Comparison of ENCODE assay signal across 2 cellular contexts in genomic region chr20:43958626-43959025, GRCh38.
TF ChIP-seq lines count a peak whose summit lies in the region.

No MANE protein-coding gene starts in this region.

TF ChIP-seq in HCT116, 20 proteins besides CTCF, POLR2A, EP300 and RAD21 (continued from another document):
- TF ChIP-seq EGR1 (IDR thresholded peaks at IDR 0.05; ENCODE audit: low read depth) (no peak), ELF1 (IDR thresholded peaks at IDR 0.05; ENCODE audit: borderline replicate concordance, low read depth) (no peak), SIN3A (IDR thresholded peaks at IDR 0.05; ENCODE audit: low read depth) (no peak), SRF (IDR thresholded peaks at IDR 0.05; ENCODE audit: low read depth) (no peak), ZBTB33 (IDR thresholded peaks at IDR 0.05; ENCODE audit: extremely low read depth, insufficient replicate concordance, low read length) (no peak), FOSL1 (IDR thresholded peaks at IDR 0.05; ENCODE audit: low read depth) (no peak), SP1 (IDR thresholded peaks at IDR 0.05; ENCODE audit: low read depth) (no peak), ZFX (IDR thresholded peaks at IDR 0.05) (no peak), EZH2phosphoT487 (IDR thresholded peaks at IDR 0.05; ENCODE audit: borderline replicate concordance) (no peak), REST (IDR thresholded peaks at IDR 0.05; ENCODE audit: low read depth) (no peak), CBX3 (IDR thresholded peaks at IDR 0.05; ENCODE audit: low read depth) (no peak), JUND (IDR thresholded peaks at IDR 0.05) (no peak), YY1 (IDR thresholded peaks at IDR 0.05; ENCODE audit: extremely low read depth, insufficient replicate concordance, low read depth, low read length) (no peak)
- TF ChIP-seq, protein P1, sequence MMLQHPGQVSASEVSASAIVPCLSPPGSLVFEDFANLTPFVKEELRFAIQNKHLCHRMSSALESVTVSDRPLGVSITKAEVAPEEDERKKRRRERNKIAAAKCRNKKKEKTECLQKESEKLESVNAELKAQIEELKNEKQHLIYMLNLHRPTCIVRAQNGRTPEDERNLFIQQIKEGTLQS (IDR thresholded peaks at IDR 0.05): no peak
- TF ChIP-seq, protein P2, sequence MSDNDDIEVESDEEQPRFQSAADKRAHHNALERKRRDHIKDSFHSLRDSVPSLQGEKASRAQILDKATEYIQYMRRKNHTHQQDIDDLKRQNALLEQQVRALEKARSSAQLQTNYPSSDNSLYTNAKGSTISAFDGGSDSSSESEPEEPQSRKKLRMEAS (IDR thresholded peaks at IDR 0.05): no peak

TF ChIP-seq in GM23338, 12 proteins besides CTCF, POLR2A, EP300 and RAD21:
- TF ChIP-seq REST (IDR thresholded peaks at IDR 0.05; ENCODE audit: unreplicated experiment): no peak
- no peak for TF ChIP-seq EZH2 (IDR thresholded peaks at IDR 0.05; ENCODE audit: low read depth, unreplicated experiment)
- TF ChIP-seq POLR2AphosphoS5 (IDR thresholded peaks at IDR 0.05; ENCODE audit: low read depth): no peak
- TF ChIP-seq ETS1 (IDR thresholded peaks at IDR 0.05): no peak
- TF ChIP-seq ZNF331 (CRISPR knock-in tag; IDR thresholded peaks at IDR 0.05; ENCODE audit: low read depth): no peak
- no peak for TF ChIP-seq EZH2phosphoT487 (IDR thresholded peaks at IDR 0.05; ENCODE audit: unreplicated experiment)
- TF ChIP-seq ZNF114 (CRISPR knock-in tag; IDR thresholded peaks at IDR 0.05): no peak
- TF ChIP-seq CREB1 (CRISPR knock-in tag; IDR thresholded peaks at IDR 0.05; ENCODE audit: low read depth): no peak
- TF ChIP-seq JUNB (IDR thresholded peaks at IDR 0.05; ENCODE audit: unreplicated experiment): no peak
- TF ChIP-seq ZNF462 (CRISPR knock-in tag; IDR thresholded peaks at IDR 0.05): no peak
- no peak for TF ChIP-seq NANOG (IDR thresholded peaks at IDR 0.05; ENCODE audit: borderline replicate concordance)
- TF ChIP-seq STAT1 (IDR thresholded peaks at IDR 0.05; ENCODE audit: unreplicated experiment): no peak
